In the genomic region with DNA sequence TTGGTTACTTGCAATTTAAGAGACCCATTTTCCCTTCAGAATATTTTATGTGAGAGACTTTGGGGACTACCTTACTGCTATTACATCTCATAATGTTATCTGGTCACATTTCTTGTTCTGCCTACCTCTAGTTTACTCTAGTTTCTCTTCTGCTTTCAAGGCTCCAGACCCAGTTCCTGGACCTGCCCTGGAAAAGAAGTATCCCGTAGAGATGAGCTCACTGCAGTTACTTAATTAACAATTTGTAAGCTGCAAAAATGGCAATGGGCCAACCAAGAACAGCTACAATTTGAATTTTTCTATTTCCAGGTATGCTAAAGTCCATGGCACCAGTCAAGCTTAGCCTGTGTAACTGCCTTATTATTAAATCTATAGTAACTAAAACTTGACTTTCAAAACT, we compare ENCODE assay signal across 9 cellular contexts.
DNase-seq lines count a peak whose midpoint lies in the region; ATAC-seq and TF ChIP-seq lines count a peak whose summit lies in the region.
"Had no signal": no experiment of that assay in that cellular context is flagged by ENCODE, and none has a peak within 500 bp of the region (broad histone marks: within the 10 kb centered on the region; RNA-seq: fewer than 3 reads in every experiment).

No MANE protein-coding gene starts in this region.

- peaks cover 10% of the 10 kb centered on the region for H3K36me3 Mint-ChIP-seq in activated naive CD8-positive, alpha-beta T cell

- peak overlapping the region; percentile 95 for H3K27ac Mint-ChIP-seq in activated naive CD8-positive, alpha-beta T cell

- H3K4me3 Mint-ChIP-seq in activated naive CD8-positive, alpha-beta T cell: peak overlapping the region; percentile 67

- TF ChIP-seq CTCF in GM12865 (IDR thresholded peaks at IDR 0.05; ENCODE audit: insufficient read depth, low read depth, low read length, missing control alignments): no peak

- no peaks in the 10 kb centered on the region for H3K27me3 Mint-ChIP-seq in activated naive CD8-positive, alpha-beta T cell

- peaks cover 85% of the 10 kb centered on the region for H3K4me1 Mint-ChIP-seq in activated naive CD8-positive, alpha-beta T cell (ENCODE audit: low read depth)

- H3K9me3 Mint-ChIP-seq in activated naive CD8-positive, alpha-beta T cell (ENCODE audit: low read depth): no peaks in the 10 kb centered on the region

- no peak overlapping the region for H3K4me3 ChIP-seq in GM12865 (ENCODE audit: low read depth, low read length)
- H3K4me3 ChIP-seq: stomach had no signal

- DNase-seq in GM12865 (ENCODE audit: low read depth) (peak; percentile 52), anterior cingulate cortex (lab: John Stamatoyannopoulos, UW) (no peak), SKM-1 (lab: John Stamatoyannopoulos, UW; ENCODE audit: unreplicated experiment) (no peak), C1 segment of cervical spinal cord (lab: John Stamatoyannopoulos, UW) (no peak), NCI-H1694 (lab: John Stamatoyannopoulos, UW) (no peak)
- DNase-seq: stomach had no signal

- peak; percentile 56 for ATAC-seq in GM19455 (IDR thresholded peaks at IDR 0.05; ENCODE audit: unreplicated experiment)
- ATAC-seq in HG03139 (IDR thresholded peaks at IDR 0.05; ENCODE audit: unreplicated experiment): peak; percentile 73
